In the genomic region with DNA sequence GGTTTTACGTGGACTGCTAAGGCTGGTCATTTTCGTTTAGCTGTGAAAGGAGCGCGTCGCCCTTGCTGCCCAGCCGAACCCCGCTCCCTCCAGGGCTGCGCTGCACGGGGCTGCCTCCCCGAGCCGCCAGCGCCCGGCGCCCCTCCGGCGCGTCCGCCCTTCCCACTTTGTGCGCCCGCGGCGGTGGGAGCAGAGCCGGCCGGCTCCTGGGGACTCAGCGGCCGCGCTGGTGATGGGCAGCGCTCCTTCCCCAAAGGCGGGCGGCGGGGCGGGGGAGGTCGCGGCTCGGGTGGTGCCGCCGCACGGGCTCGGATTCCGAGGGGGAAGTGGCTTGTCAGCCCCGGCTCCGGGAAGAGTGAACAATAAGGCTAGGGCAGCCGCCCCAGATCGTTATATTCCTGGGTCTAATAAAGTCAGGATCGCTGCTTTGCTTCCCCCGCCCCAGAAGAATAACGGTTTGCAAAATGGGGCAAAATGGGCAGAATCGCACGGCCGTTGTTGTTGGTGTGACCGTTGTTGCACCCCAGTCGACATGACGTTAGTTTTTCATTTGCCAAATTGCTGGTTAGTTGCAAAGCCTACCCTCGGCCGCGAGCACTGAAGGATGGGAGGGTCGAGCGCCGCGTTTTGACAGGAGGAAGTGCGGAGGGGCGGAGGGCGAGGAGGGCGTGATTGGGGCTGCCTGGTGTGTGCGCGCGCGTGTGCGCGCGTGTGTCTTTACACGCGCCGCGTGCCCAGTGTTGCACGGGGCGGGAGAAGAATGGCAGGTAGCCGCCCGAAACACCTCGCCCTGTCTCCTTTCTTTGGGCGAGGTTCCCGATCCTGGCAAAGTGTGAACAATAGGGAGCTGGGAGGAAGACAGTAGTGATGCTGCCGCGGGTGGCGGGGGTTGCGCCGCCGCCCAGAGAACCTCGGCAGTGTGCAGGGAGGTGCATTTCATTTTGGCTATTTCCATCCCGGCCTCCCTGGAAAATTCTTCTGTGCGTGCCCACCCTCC, we compare ENCODE assay signal across 9 cellular contexts. TPM values are rescaled to one million over a fixed set of nuclear protein-coding genes. Genes with fewer than 3 reads are reported as not detected.
A peak's percentile ranks its signal among the peaks of the same experiment; 100 is the strongest.
DNase-seq lines count a peak whose midpoint lies in the region; FAIRE-seq and TF ChIP-seq lines count a peak whose summit lies in the region.
"Had no signal": no experiment of that assay in that cellular context is flagged by ENCODE, and none has a peak within 500 bp of the region (broad histone marks: within the 10 kb centered on the region; RNA-seq: fewer than 3 reads in every experiment).

No MANE protein-coding gene starts in this region.

- in situ Hi-C loops in HAP-1 (cut with MboI; ENCODE audit: low sequenced_read_pairs): no loop called here

- peaks cover 0 to 6% of the 10 kb centered on the region in 2 experiments for H4K20me1 ChIP-seq in H1 (replicated peaks in 1 of 2; ENCODE audit: control insufficient read depth in 1 of 2, insufficient read depth in 2 of 2, low read length in 2 of 2)

- CTCF ChIA-PET in H1 (lab: Charles Lee; ENCODE audit: partially characterized antibody): interaction anchor here (0.6 to 1.5 kb wide), 5 partner anchors 16 to 691 kb away, joined by 3 to 6 read pairs (median 3); no protein-coding TSS in a partner anchor

- H3K36me3 ChIP-seq in HAP-1 (replicated peaks): no peaks in the 10 kb centered on the region
- no peaks in the 10 kb centered on the region for H3K36me3 ChIP-seq in SJSA1
- H3K36me3 ChIP-seq in H1 (ENCODE audit: control insufficient read depth in 2 of 4, insufficient read depth in 4 of 4, low read length in 3 of 4): no peaks in the 10 kb centered on the region
- no peaks in the 10 kb centered on the region for H3K36me3 ChIP-seq in tibial nerve

- H4K8ac ChIP-seq in H1 (ENCODE audit: extremely low read depth, insufficient read depth, low read length): peak overlapping the region; percentile 64; the same call in 1 of the 2 replicates

- H3K4ac ChIP-seq in H1 (replicated peaks; ENCODE audit: insufficient read length, low read depth, low read length): no peak overlapping the region

- POLR2A ChIA-PET in H1 (lab: Charles Lee; ENCODE audit: partially characterized antibody): interaction anchor here (0.5 to 0.6 kb wide), 2 partner anchors 112 to 1255 kb away, joined by 3 to 4 read pairs; no protein-coding TSS in a partner anchor

- H3K27me3 ChIP-seq in HAP-1 (ENCODE audit: low read depth) (peaks cover 32% of the 10 kb centered on the region), SJSA1 (replicated peaks) (no peaks in the 10 kb centered on the region), H1 (replicated peaks in 1 of 4; ENCODE audit: control insufficient read depth in 3 of 4, extremely low read depth in 1 of 4, insufficient read depth in 3 of 4, low read length in 3 of 4) (peaks cover 5 to 24% (median 22%) of the 10 kb centered on the region in 4 experiments), tibial nerve (peaks cover 0 to 59% of the 10 kb centered on the region in 2 donors)

- H3K23ac ChIP-seq in H1 (ENCODE audit: insufficient read length): no peak overlapping the region

- no peak overlapping the region for H2BK5ac ChIP-seq in H1 (ENCODE audit: low read depth, low read length)

- TF ChIP-seq CTCF in H1 (IDR thresholded peaks at IDR 0.05; ENCODE audit: control extremely low read depth in 1 of 3, insufficient read depth in 1 of 3, low read depth in 1 of 3, low read length in 3 of 3) (no peak), tibial nerve (IDR thresholded peaks at IDR 0.05) (no peak)

- H3K4me3 ChIP-seq in HAP-1 (peak overlapping the region; percentile 12; the same call in 1 of the 2 replicates), SJSA1 (peak overlapping the region; percentile 63), H1 (ENCODE audit: extremely low read depth in 1 of 4, insufficient read depth in 2 of 4, low read depth in 3 of 4, low read length in 4 of 4) (peak overlapping the region; percentile 66 to 75 (median 72)), tibial nerve (peak overlapping the region; percentile 31 to 61 (median 52))

- no peaks in the 10 kb centered on the region for H3K79me2 ChIP-seq in H1 (ENCODE audit: control insufficient read depth in 1 of 2, insufficient read depth in 2 of 2, low read length in 2 of 2)

- no peak overlapping the region for H3K14ac ChIP-seq in H1 (ENCODE audit: insufficient read length)

- no peak overlapping the region for H2BK12ac ChIP-seq in H1 (ENCODE audit: low read depth, low read length)

- no peaks in the 10 kb centered on the region for H3K9me3 ChIP-seq in HAP-1
- no peaks in the 10 kb centered on the region for H3K9me3 ChIP-seq in SJSA1 (replicated peaks)
- H3K9me3 ChIP-seq in H1 (ENCODE audit: insufficient read depth in 2 of 2, low read depth in 1 of 2, low read length in 1 of 2): peaks cover 0 to 2% of the 10 kb centered on the region in 2 experiments; a peak in 1 of 4 replicates
- H3K9me3 ChIP-seq in tibial nerve: no peaks in the 10 kb centered on the region

- DNase-seq in AML-193 (lab: John Stamatoyannopoulos, UW) (peak; percentile 46 to 51), HAP-1 (ENCODE audit: low spot score in 2 of 2) (peak in 1 of 2 experiments; percentile 15), SJSA1 (ENCODE audit: low read depth in 1 of 2, low spot score in 2 of 2) (peak; percentile 40 to 41), H1 (ENCODE audit: low read depth in 1 of 2, low spot score in 2 of 2) (peak in 1 of 2 experiments; percentile 57), midbrain (lab: John Stamatoyannopoulos, UW) (peak; percentile 56), tibial nerve (ENCODE audit: low spot score in 2 of 2) (no peak), SKM-1 treated with dmso at 0.1 percent for 144 hours (lab: John Stamatoyannopoulos, UW; ENCODE audit: unreplicated experiment) (no peak), kidney tubule cell (ENCODE audit: low spot score) (no peak)

- H2BK120ac ChIP-seq in H1 (replicated peaks; ENCODE audit: low read depth, low read length): no peak overlapping the region

- TF ChIP-seq POLR2A in H1 (IDR thresholded peaks at IDR 0.05; ENCODE audit: control extremely low read depth in 1 of 2, low read depth in 2 of 2, low read length in 2 of 2) (no peak), tibial nerve (IDR thresholded peaks at IDR 0.05) (no peak)

- H3K27ac ChIP-seq in SJSA1 (no peak overlapping the region), H1 (ENCODE audit: low read depth, low read length) (no peak overlapping the region), tibial nerve (peak overlapping the region; percentile 3 to 80 (median 59))
- H3K27ac ChIP-seq: epithelial cell of prostate had no signal

- peak overlapping the region; percentile 93 to 97 for H3K4me2 ChIP-seq in H1 (ENCODE audit: insufficient read depth in 1 of 2, low read depth in 2 of 2, low read length in 2 of 2)

- WGBS in H1 (ENCODE audit: extremely low coverage in 1 of 2, insufficient coverage in 1 of 2, insufficient read length in 1 of 2, insufficient replicate concordance in 2 of 2, low coverage in 1 of 2, low lambda C conversion rate in 2 of 2, missing lambda C conversion rate in 1 of 2), 2 experiments: 3% methylated on average over 39 of the region's 91 CpGs; no CpG with 5 or more reads in 1 of the 2 experiments
- WGBS in tibial nerve, 2 donors: 1% methylated on average over 55 to 86 of the region's 91 CpGs

- no peak overlapping the region for H3K56ac ChIP-seq in H1 (replicated peaks; ENCODE audit: insufficient read length, low read depth, low read length)

- H2BK15ac ChIP-seq in H1 (ENCODE audit: low read length): no peak overlapping the region

- no peak for TF ChIP-seq RAD21 in H1 (IDR thresholded peaks at IDR 0.05 in 1 of 2, conservative IDR thresholded peaks at IDR 0.05 in 1 of 2; ENCODE audit: low read depth in 2 of 2, low read length in 2 of 2)

- FAIRE-seq in H1 (lab: Jason Lieb, UNC): no peak

- no peak overlapping the region for H2AK5ac ChIP-seq in H1 (ENCODE audit: low read depth, low read length)

- no peak overlapping the region for H4K91ac ChIP-seq in H1 (replicated peaks; ENCODE audit: insufficient read length, low read length)

- TF ChIP-seq EP300 in H1 (IDR thresholded peaks at IDR 0.05; ENCODE audit: borderline replicate concordance in 1 of 2, low read depth in 2 of 2, low read length in 2 of 2): no peak
- no peak for TF ChIP-seq EP300 in tibial nerve (IDR thresholded peaks at IDR 0.05)

- H3K18ac ChIP-seq in H1 (ENCODE audit: extremely low read depth, low read length): no peak overlapping the region

- H2AFZ ChIP-seq in H1 (ENCODE audit: low read length): no peak overlapping the region

- H3K79me1 ChIP-seq in H1 (ENCODE audit: low read depth, low read length): no peaks in the 10 kb centered on the region

- no peak overlapping the region for H4K5ac ChIP-seq in H1 (ENCODE audit: insufficient read length, low read depth, low read length)

- H2BK20ac ChIP-seq in H1 (ENCODE audit: low read length): no peak overlapping the region

- peaks cover 21% of the 10 kb centered on the region; the same call in 1 of the 2 replicates for H3K23me2 ChIP-seq in H1 (ENCODE audit: low read depth, low read length)

- no peaks in the 10 kb centered on the region for H3K4me1 ChIP-seq in HAP-1
- peaks cover 12% of the 10 kb centered on the region; the same call in 1 of the 2 replicates for H3K4me1 ChIP-seq in SJSA1 (replicated peaks)
- peaks cover 0 to 5% (median 1%) of the 10 kb centered on the region in 4 experiments; a peak in 2 of 7 replicates for H3K4me1 ChIP-seq in H1 (replicated peaks in 1 of 4; ENCODE audit: control insufficient read depth in 3 of 4, insufficient read depth in 4 of 4, low read length in 3 of 4)
- peaks cover 0 to 32% (median 6%) of the 10 kb centered on the region in 4 donors for H3K4me1 ChIP-seq in tibial nerve

- H3K9ac ChIP-seq in H1 (replicated peaks in 1 of 4; ENCODE audit: extremely low read depth in 1 of 4, low read depth in 3 of 4, low read length in 3 of 4): no peak overlapping the region

TF ChIP-seq in H1, 55 proteins besides CTCF, POLR2A, EP300 and RAD21 (continues in another document):
- TF ChIP-seq CTBP2 (IDR thresholded peaks at IDR 0.05; ENCODE audit: borderline replicate concordance, insufficient read depth, insufficient read length, low read length): peak; percentile 16
- TF ChIP-seq SUZ12 (IDR thresholded peaks at IDR 0.05; ENCODE audit: low read length): peak; percentile 50
- no peak for TF ChIP-seq SIX5 (IDR thresholded peaks at IDR 0.05; ENCODE audit: low read depth, low read length)
- TF ChIP-seq KDM1A (IDR thresholded peaks at IDR 0.05; ENCODE audit: borderline replicate concordance, low read length): peak; percentile 68; the same call in 1 of the 2 replicates

RNA-seq across cellular contexts. Expression of a gene that starts 0.8 kb away (rescaled TPM):
- total RNA-seq in SJSA1 (2014; rRNA removed; shearing (Covaris generic)): 23.7 and 33.0 TPM in 2 replicates
- total RNA-seq in H1 (2021; fragmentation: NEBNext Ultra II Directional; extraction: Animal tissue kit (Norgen Biotek cat#: 25700)): 4.3 and 5.0 TPM in 2 replicates
- 2.9 and 3.1 TPM in 2 replicates for polyA plus RNA-seq in H1 (2011; rRNA removed)
- polyA plus RNA-seq in H1 (2011; cell fraction: cytosol; rRNA removed): 4.2 TPM
- polyA plus RNA-seq in H1 (2011; cell fraction: nucleus; rRNA removed): 11.5 TPM
- polyA plus RNA-seq in H1 (2012, experiment 1 of 2): 3.6 to 5.3 TPM (median 4.3 TPM) in 4 replicates
- polyA plus RNA-seq in H1 (2012, experiment 2 of 2): 0.49 TPM
- 6.8 TPM for polyA plus RNA-seq in H1 (2013, experiment 1 of 2)
- 5.1 TPM for polyA plus RNA-seq in H1 (2013, experiment 2 of 2)
- 9.8 and 10.0 TPM in 2 replicates for polyA minus RNA-seq in H1 (2011; rRNA and poly(A)+ RNA removed)
- polyA minus RNA-seq in H1 (2011; cell fraction: cytosol; rRNA and poly(A)+ RNA removed): 5.5 TPM
- polyA minus RNA-seq in H1 (2011; cell fraction: nucleus; rRNA and poly(A)+ RNA removed): 9.8 TPM
- 100 to 1,000 TPM in 1 of 4 donors, 10 to 100 TPM in 3; 57.3 to 121 (median 76.1) TPM for total RNA-seq in tibial nerve

Comparison
In these comparisons a context has a peak if more than half of its experiments do, and no peak if none do; other contexts are left out.
1. DNase-seq: peak in AML-193 (2 of 2), SJSA1 (2 of 2) and midbrain (single experiment); none in tibial nerve (0 of 2), SKM-1 treated with dmso at 0.1 percent for 144 hours (single experiment) and kidney tubule cell (single experiment).
2. H3K4me3 ChIP-seq: peak in every context shown above with its lines; median percentile 72 in H1; 63 in SJSA1; 52 in tibial nerve; 12 in HAP-1.
3. H3K27ac ChIP-seq: peak in tibial nerve (4 of 4); none in SJSA1 (single experiment) and H1 (single experiment).